In genomic region chr20:64232794-64233193, GRCh38 we compare ENCODE assay signal across 14 cellular contexts. TPM values are rescaled to one million over a fixed set of nuclear protein-coding genes. Genes with fewer than 3 reads are reported as not detected.
DNase-seq lines count a peak whose midpoint lies in the region; ATAC-seq and TF ChIP-seq lines count a peak whose summit lies in the region.
"Had no signal": no experiment of that assay in that cellular context is flagged by ENCODE, and none has a peak within 500 bp of the region (broad histone marks: within the 10 kb centered on the region; RNA-seq: fewer than 3 reads in every experiment).

No MANE protein-coding gene starts in this region.

- H3K27ac ChIP-seq in testis, result no peak overlapping the region

- H3K36me3 ChIP-seq in testis (ENCODE audit: low read depth, missing control alignments), result no peaks in the 10 kb centered on the region

- intact Hi-C loops in Right ventricle myocardium superior (cut with DNase I) (no loop called here), testis (cut with DNase I; ENCODE audit: low total_unique reads) (no loop called here)

- TF ChIP-seq CTCF in testis (IDR thresholded peaks at IDR 0.05), result no peak

- no peak overlapping the region for H3K4me3 Mint-ChIP-seq in activated CD8-positive, alpha-beta memory T cell treated with anti-CD3 and anti-CD28 coated beads, Interleukin-2, amount 10 ng/mL, durations not matched to agents 7 days and 5 days
- H3K4me3 Mint-ChIP-seq: activated T-cell treated with anti-CD3 and anti-CD28 coated beads, Interleukin-2, amount 50 U/mL, for 24 hours; natural killer cell treated with Interleukin-12 subunit alpha and Interleukin-12 subunit beta and Interleukin-15 and Interleukin-18, amount 100 ng/mL, for 72 hours; stimulated activated memory B cell treated with anti-CD40 and anti-IgM and Interleukin-4, amounts not matched to agents 10 μg/mL and 1 μg/mL and 100 μg/mL, for 72 hours had no signal

- 83 to 90% methylated on average over 3 of the region's 3 CpGs for WGBS in testis, 2 donors

- peaks cover 9% of the 10 kb centered on the region for H3K4me1 ChIP-seq in testis

- CTCF ChIA-PET in activated CD8-positive, alpha-beta memory T cell treated with anti-CD3 and anti-CD28 coated beads, Interleukin-2, amount 10 ng/mL, durations not matched to agents 7 days and 5 days (lab: Charles Lee), result no interaction called here

- no peaks in the 10 kb centered on the region for H3K27me3 Mint-ChIP-seq in activated CD8-positive, alpha-beta memory T cell treated with anti-CD3 and anti-CD28 coated beads, Interleukin-2, amount 10 ng/mL, durations not matched to agents 7 days and 5 days
- H3K27me3 Mint-ChIP-seq: activated T-cell treated with anti-CD3 and anti-CD28 coated beads, Interleukin-2, amount 50 U/mL, for 24 hours; stimulated activated memory B cell treated with anti-CD40 and anti-IgM and Interleukin-4, amounts not matched to agents 10 μg/mL and 1 μg/mL and 100 μg/mL, for 72 hours had no signal

- no peak overlapping the region for H3K27ac Mint-ChIP-seq in activated CD8-positive, alpha-beta memory T cell treated with anti-CD3 and anti-CD28 coated beads, Interleukin-2, amount 10 ng/mL, durations not matched to agents 7 days and 5 days
- H3K27ac Mint-ChIP-seq: activated T-cell treated with anti-CD3 and anti-CD28 coated beads, Interleukin-2, amount 50 U/mL, for 24 hours; natural killer cell treated with Interleukin-12 subunit alpha and Interleukin-12 subunit beta and Interleukin-15 and Interleukin-18, amount 100 ng/mL, for 72 hours; stimulated activated memory B cell treated with anti-CD40 and anti-IgM and Interleukin-4, amounts not matched to agents 10 μg/mL and 1 μg/mL and 100 μg/mL, for 72 hours had no signal

- no peak overlapping the region for H3K4me3 ChIP-seq in testis

- no peaks in the 10 kb centered on the region for H3K9me3 ChIP-seq in testis

- no peaks in the 10 kb centered on the region for H3K4me1 Mint-ChIP-seq in activated CD8-positive, alpha-beta memory T cell treated with anti-CD3 and anti-CD28 coated beads, Interleukin-2, amount 10 ng/mL, durations not matched to agents 7 days and 5 days

- H3K27me3 ChIP-seq in testis, result no peaks in the 10 kb centered on the region

- DNase-seq in SKM-1 treated with dmso at 0.1 percent for 144 hours (lab: John Stamatoyannopoulos, UW; ENCODE audit: unreplicated experiment) (peak; percentile 33), SKM-1 (lab: John Stamatoyannopoulos, UW; ENCODE audit: unreplicated experiment) (no peak), NCI-H69 (lab: John Stamatoyannopoulos, UW) (peak; percentile 59), Right ventricle myocardium superior (peak; percentile 53), testis (peak; percentile 71), activated T-cell treated with anti-CD3 and anti-CD28 coated beads for 4 hours (no peak), dedifferentiated amniotic fluid mesenchymal stem cell (ENCODE audit: extremely low spot score) (no peak)
- no peak for DNase-seq in activated CD8-positive, alpha-beta memory T cell treated with anti-CD3 and anti-CD28 coated beads, Interleukin-2, amount 10 ng/mL, durations not matched to agents 7 days and 5 days
- DNase-seq: activated T-cell treated with anti-CD3 and anti-CD28 coated beads, Interleukin-2, amount 50 U/mL, for 24 hours; GDM1; KG1; stimulated activated CD4-positive, alpha-beta T cell treated with anti-CD3 and anti-CD28 coated beads, Interleukin-15, amount 100 ng/mL, for 24 hours had no signal

- TF ChIP-seq POLR2A in testis (IDR thresholded peaks at IDR 0.05), result no peak

- H3K36me3 Mint-ChIP-seq in activated CD8-positive, alpha-beta memory T cell treated with anti-CD3 and anti-CD28 coated beads, Interleukin-2, amount 10 ng/mL, durations not matched to agents 7 days and 5 days, result no peaks in the 10 kb centered on the region
- H3K36me3 Mint-ChIP-seq: natural killer cell treated with Interleukin-12 subunit alpha and Interleukin-12 subunit beta and Interleukin-15 and Interleukin-18, amount 100 ng/mL, for 72 hours; stimulated activated memory B cell treated with anti-CD40 and anti-IgM and Interleukin-4, amounts not matched to agents 10 μg/mL and 1 μg/mL and 100 μg/mL, for 72 hours had no signal

- peak; percentile 59 for ATAC-seq in Right ventricle myocardium superior (ENCODE audit: poor library complexity)
- no peak for ATAC-seq in activated CD8-positive, alpha-beta memory T cell treated with anti-CD3 and anti-CD28 coated beads, Interleukin-2, amount 10 ng/mL, durations not matched to agents 7 days and 5 days

- no peaks in the 10 kb centered on the region for H3K9me3 Mint-ChIP-seq in activated CD8-positive, alpha-beta memory T cell treated with anti-CD3 and anti-CD28 coated beads, Interleukin-2, amount 10 ng/mL, durations not matched to agents 7 days and 5 days (ENCODE audit: low read depth)
- H3K9me3 Mint-ChIP-seq: activated T-cell treated with anti-CD3 and anti-CD28 coated beads, Interleukin-2, amount 50 U/mL, for 24 hours; natural killer cell treated with Interleukin-12 subunit alpha and Interleukin-12 subunit beta and Interleukin-15 and Interleukin-18, amount 100 ng/mL, for 72 hours; stimulated activated memory B cell treated with anti-CD40 and anti-IgM and Interleukin-4, amounts not matched to agents 10 μg/mL and 1 μg/mL and 100 μg/mL, for 72 hours had no signal

RNA-seq across cellular contexts. Expression of gene PCMTD2, which starts 22.8 kb away (rescaled TPM):
- 81.9 TPM for total RNA-seq in Right ventricle myocardium superior
- total RNA-seq in testis, result 100 to 1,000 TPM in 1 of 2 donors, 10 to 100 TPM in 1; 96.4 to 156 TPM
- 57.6 TPM for polyA plus RNA-seq in testis (ENCODE audit: insufficient read depth, low read depth, low replicate concordance)
- total RNA-seq in activated CD8-positive, alpha-beta memory T cell treated with anti-CD3 and anti-CD28 coated beads, Interleukin-2, amount 10 ng/mL, durations not matched to agents 7 days and 5 days, result 10 to 100 TPM; 28.1 to 38.5 TPM

Comparison
In these comparisons a context has a peak if more than half of its experiments do, and no peak if none do; other contexts are left out.
1. DNase-seq: peak in SKM-1 treated with dmso at 0.1 percent for 144 hours (single experiment), NCI-H69 (single experiment), Right ventricle myocardium superior (single experiment) and testis (single experiment); none in SKM-1 (single experiment), activated CD8-positive, alpha-beta memory T cell treated with anti-CD3 and anti-CD28 coated beads, Interleukin-2, amount 10 ng/mL, durations not matched to agents 7 days and 5 days (single experiment), activated T-cell treated with anti-CD3 and anti-CD28 coated beads for 4 hours (single experiment) and dedifferentiated amniotic fluid mesenchymal stem cell (single experiment).